16 cellular contexts compared by ENCODE assay signal in genomic region chr10:35184527-35185171, GRCh38. TPM values are rescaled to one million over a fixed set of nuclear protein-coding genes. Genes with fewer than 3 reads are reported as not detected.
DNase-seq lines count a peak whose midpoint lies in the region; ATAC-seq and TF ChIP-seq lines count a peak whose summit lies in the region.
"Had no signal": no experiment of that assay in that cellular context is flagged by ENCODE, and none has a peak within 500 bp of the region (broad histone marks: within the 10 kb centered on the region; RNA-seq: fewer than 3 reads in every experiment).

No MANE protein-coding gene starts in this region.

- H4K20me1 ChIP-seq in DOHH2 (ENCODE audit: control insufficient read depth, insufficient read depth, low read depth, low read length) = no peaks in the 10 kb centered on the region

- DNase-seq in activated naive CD8-positive, alpha-beta T cell treated with anti-CD3 and anti-CD28 coated beads for 36 hours = no peak
- DNase-seq in GDM1 (lab: John Stamatoyannopoulos, UW) = no peak
- DNase-seq: activated CD4-positive, alpha-beta memory T cell treated with anti-CD3 and anti-CD28 coated beads, Interleukin-2, amount 10 ng/mL, durations not matched to agents 7 days and 5 days; BE2C; endodermal cell; H7; naive thymus-derived CD4-positive, alpha-beta T cell; stimulated activated naive CD4-positive, alpha-beta T cell treated with Interleukin-2 at 50 U/mL for 16 hours; SW 1271 had no signal

- H3K36me3 Mint-ChIP-seq in dendritic cell treated with granulocyte-macrophage colony-stimulating factor and Interleukin-4, amounts not matched to agents 40 ng/mL and 50 ng/mL, for 4 days (ENCODE audit: low read depth) = peaks cover 5% of the 10 kb centered on the region
- H3K36me3 Mint-ChIP-seq in activated naive CD8-positive, alpha-beta T cell treated with anti-CD3 and anti-CD28 coated beads for 36 hours = peaks cover 5% of the 10 kb centered on the region

- H3K36me3 ChIP-seq in DOHH2 (ENCODE audit: control insufficient read depth, low read length) = no peaks in the 10 kb centered on the region
- H3K36me3 ChIP-seq: BE2C had no signal

- ATAC-seq in GM19395 (IDR thresholded peaks at IDR 0.05; ENCODE audit: unreplicated experiment) (peak; percentile 73), HG03103 (IDR thresholded peaks at IDR 0.05; ENCODE audit: low read depth, unreplicated experiment) (peak; percentile 68), esophagus mucosa (no peak), HG02973 (IDR thresholded peaks at IDR 0.05; ENCODE audit: unreplicated experiment) (no peak)
- ATAC-seq: naive thymus-derived CD4-positive, alpha-beta T cell had no signal

- H3F3A ChIP-seq in DOHH2 (ENCODE audit: control insufficient read depth, insufficient read depth) = peaks cover 12% of the 10 kb centered on the region; the same call in 1 of the 2 replicates

- H3K4me3 ChIP-seq in DOHH2 (ENCODE audit: low read length) = no peak overlapping the region

- H3K9me2 ChIP-seq in DOHH2 (replicated peaks; ENCODE audit: control insufficient read depth, low read length) = no peaks in the 10 kb centered on the region

- intact Hi-C loops in dendritic cell treated with granulocyte-macrophage colony-stimulating factor and Interleukin-4, amounts not matched to agents 40 ng/mL and 50 ng/mL, for 4 days (cut with micrococcal nuclease) = no loop called here

- peak overlapping the region; percentile 25 for H3K4me2 ChIP-seq in DOHH2 (ENCODE audit: low read length)

- no peak overlapping the region for H3K4me3 Mint-ChIP-seq in dendritic cell treated with granulocyte-macrophage colony-stimulating factor and Interleukin-4, amounts not matched to agents 40 ng/mL and 50 ng/mL, for 4 days
- H3K4me3 Mint-ChIP-seq in activated naive CD8-positive, alpha-beta T cell treated with anti-CD3 and anti-CD28 coated beads for 36 hours = no peak overlapping the region
- H3K4me3 Mint-ChIP-seq: activated CD4-positive, alpha-beta memory T cell treated with anti-CD3 and anti-CD28 coated beads, Interleukin-2, amount 10 ng/mL, durations not matched to agents 7 days and 5 days; activated naive CD8-positive, alpha-beta T cell; endodermal cell; naive thymus-derived CD4-positive, alpha-beta T cell had no signal

- H3K4me1 ChIP-seq in DOHH2 (ENCODE audit: control insufficient read depth, low read length) = peaks cover 14% of the 10 kb centered on the region
- H3K4me1 ChIP-seq: BE2C had no signal

- H3K27ac Mint-ChIP-seq in dendritic cell treated with granulocyte-macrophage colony-stimulating factor and Interleukin-4, amounts not matched to agents 40 ng/mL and 50 ng/mL, for 4 days = peak overlapping the region; percentile 71
- no peak overlapping the region for H3K27ac Mint-ChIP-seq in activated naive CD8-positive, alpha-beta T cell treated with anti-CD3 and anti-CD28 coated beads for 36 hours
- H3K27ac Mint-ChIP-seq: activated CD4-positive, alpha-beta memory T cell treated with anti-CD3 and anti-CD28 coated beads, Interleukin-2, amount 10 ng/mL, durations not matched to agents 7 days and 5 days; endodermal cell had no signal

- no peaks in the 10 kb centered on the region for H3K9me3 ChIP-seq in DOHH2 (ENCODE audit: control insufficient read depth, insufficient read depth, low read length)
- H3K9me3 ChIP-seq: BE2C had no signal

- H3K27me3 Mint-ChIP-seq in dendritic cell treated with granulocyte-macrophage colony-stimulating factor and Interleukin-4, amounts not matched to agents 40 ng/mL and 50 ng/mL, for 4 days = no peaks in the 10 kb centered on the region
- no peaks in the 10 kb centered on the region for H3K27me3 Mint-ChIP-seq in activated naive CD8-positive, alpha-beta T cell treated with anti-CD3 and anti-CD28 coated beads for 36 hours
- H3K27me3 Mint-ChIP-seq: activated CD4-positive, alpha-beta memory T cell treated with anti-CD3 and anti-CD28 coated beads, Interleukin-2, amount 10 ng/mL, durations not matched to agents 7 days and 5 days; activated naive CD8-positive, alpha-beta T cell; naive thymus-derived CD4-positive, alpha-beta T cell had no signal

- H3K4me1 Mint-ChIP-seq in dendritic cell treated with granulocyte-macrophage colony-stimulating factor and Interleukin-4, amounts not matched to agents 40 ng/mL and 50 ng/mL, for 4 days (ENCODE audit: low read depth) = peaks cover 12% of the 10 kb centered on the region
- H3K4me1 Mint-ChIP-seq in activated naive CD8-positive, alpha-beta T cell treated with anti-CD3 and anti-CD28 coated beads for 36 hours = no peaks in the 10 kb centered on the region
- H3K4me1 Mint-ChIP-seq: endodermal cell had no signal

- H3K9me3 Mint-ChIP-seq in dendritic cell treated with granulocyte-macrophage colony-stimulating factor and Interleukin-4, amounts not matched to agents 40 ng/mL and 50 ng/mL, for 4 days = no peaks in the 10 kb centered on the region
- no peaks in the 10 kb centered on the region for H3K9me3 Mint-ChIP-seq in activated naive CD8-positive, alpha-beta T cell treated with anti-CD3 and anti-CD28 coated beads for 36 hours
- H3K9me3 Mint-ChIP-seq: activated CD4-positive, alpha-beta memory T cell treated with anti-CD3 and anti-CD28 coated beads, Interleukin-2, amount 10 ng/mL, durations not matched to agents 7 days and 5 days; endodermal cell; naive thymus-derived CD4-positive, alpha-beta T cell had no signal

- TF ChIP-seq CTCF in DOHH2 (IDR thresholded peaks at IDR 0.05; ENCODE audit: low read depth, low read length, poor library complexity, severe bottlenecking) = no peak

- no peak overlapping the region for H3K27ac ChIP-seq in DOHH2 (ENCODE audit: low read depth, low read length)

- H3K27me3 ChIP-seq in DOHH2 (ENCODE audit: control insufficient read depth, low read length) = no peaks in the 10 kb centered on the region
- H3K27me3 ChIP-seq: BE2C had no signal

- H3K79me2 ChIP-seq in DOHH2 (ENCODE audit: control insufficient read depth, low read length) = no peaks in the 10 kb centered on the region

RNA-seq across cellular contexts. Expression of gene CREM, which starts 58.0 kb away (rescaled TPM):
- total RNA-seq in activated naive CD8-positive, alpha-beta T cell treated with anti-CD3 and anti-CD28 coated beads for 36 hours = 100 to 1,000 TPM; 143 to 156 TPM
- total RNA-seq in esophagus mucosa = 8.6 TPM

Comparison
In these comparisons a context has a peak if more than half of its experiments do, and no peak if none do; other contexts are left out.
1. ATAC-seq: peak in GM19395 (single experiment) and HG03103 (single experiment); none in esophagus mucosa (single experiment) and HG02973 (single experiment).
2. RNA of gene CREM, which starts 58.0 kb away (total RNA-seq): 143 to 156 TPM in activated naive CD8-positive, alpha-beta T cell treated with anti-CD3 and anti-CD28 coated beads for 36 hours; 8.6 TPM in esophagus mucosa (single experiment); every median in the first group is over 10 times any median in the second.